8 cellular contexts compared by ENCODE assay signal in genomic region chr19:45670670-45671453, GRCh38. TPM values are rescaled to one million over a fixed set of nuclear protein-coding genes. Genes with fewer than 3 reads are reported as not detected.
DNase-seq lines count a peak whose midpoint lies in the region; ATAC-seq and TF ChIP-seq lines count a peak whose summit lies in the region.

No MANE protein-coding gene starts in this region.

- ATAC-seq in GM21528 (IDR thresholded peaks at IDR 0.05; ENCODE audit: low FRiP score, unreplicated experiment) (peak; percentile 41), memory B cell (ENCODE audit: low read depth) (peak; percentile 56)

- H3K4me3 Mint-ChIP-seq in endodermal cell (peak overlapping the region; percentile 55), memory B cell (no peak overlapping the region)

- H3K27ac ChIP-seq in endodermal cell (ENCODE audit: low read depth, low read length): no peak overlapping the region

- H3K27me3 ChIP-seq in endodermal cell (ENCODE audit: control insufficient read depth, insufficient read depth, low read length, poor library complexity, severe bottlenecking): no peaks in the 10 kb centered on the region

- DNase-seq in D341Med (ENCODE audit: low spot score) (peak; percentile 94), NCI-H1048 (lab: John Stamatoyannopoulos, UW) (peak; percentile 58), endodermal cell (peak; percentile 99), memory B cell (ENCODE audit: low spot score in 2 of 2) (peak; percentile 50 to 62), AML-193 (lab: John Stamatoyannopoulos, UW) (no peak)
- DNase-seq in activated CD4-positive, alpha-beta T cell treated with anti-CD3 and anti-CD28 coated beads, Interleukin-2, amount 50 U/mL, for 1 hour: peak; percentile 51
- DNase-seq in stimulated activated naive CD4-positive, alpha-beta T cell treated with Interleukin-2 at 50 U/mL for 16 hours (lab: John Stamatoyannopoulos, UW): peak; percentile 36

- TF ChIP-seq CTCF in endodermal cell (conservative IDR thresholded peaks at IDR 0.05): no peak

- peaks cover 11% of the 10 kb centered on the region for H3K4me1 Mint-ChIP-seq in endodermal cell
- H3K4me1 Mint-ChIP-seq in memory B cell: peaks cover 18% of the 10 kb centered on the region

- no peaks in the 10 kb centered on the region for H3K4me1 ChIP-seq in endodermal cell (ENCODE audit: control insufficient read depth, insufficient read depth, low read length)

- no peaks in the 10 kb centered on the region for H3K9me3 ChIP-seq in endodermal cell (ENCODE audit: control insufficient read depth, low read length)

- H3K9me3 Mint-ChIP-seq in endodermal cell: no peaks in the 10 kb centered on the region
- no peaks in the 10 kb centered on the region for H3K9me3 Mint-ChIP-seq in memory B cell

- H3K27me3 Mint-ChIP-seq in endodermal cell (ENCODE audit: insufficient read depth) (peaks cover 62% of the 10 kb centered on the region), memory B cell (peaks cover 19% of the 10 kb centered on the region)

- peak overlapping the region; percentile 82 for H3K4me3 ChIP-seq in endodermal cell (ENCODE audit: low read length)

- H3K36me3 ChIP-seq in endodermal cell (ENCODE audit: control insufficient read depth, insufficient read depth, low read length): no peaks in the 10 kb centered on the region

- peak overlapping the region; percentile 82 for H3K27ac Mint-ChIP-seq in endodermal cell
- H3K27ac Mint-ChIP-seq in memory B cell: no peak overlapping the region

- H3K36me3 Mint-ChIP-seq in endodermal cell (ENCODE audit: low read depth) (no peaks in the 10 kb centered on the region), memory B cell (peaks cover 1% of the 10 kb centered on the region)

- peak overlapping the region; percentile 20 for H3K9ac ChIP-seq in endodermal cell (ENCODE audit: extremely low read depth, low read length, poor library complexity, severe bottlenecking)

- WGBS in endodermal cell (ENCODE audit: insufficient coverage in 1 of 2, insufficient read length in 1 of 2), 2 experiments: 23 to 63% methylated on average over 9 to 42 of the region's 42 CpGs

RNA-seq across cellular contexts. Expression of gene GIPR, which starts 2.8 kb away (rescaled TPM):
- 10 to 100 TPM; 10.8 to 14.6 TPM for total RNA-seq in endodermal cell
- 3.5 TPM for polyA plus RNA-seq in endodermal cell (2013, experiment 1 of 2)
- polyA plus RNA-seq in endodermal cell (2013, experiment 2 of 2): 3.0 TPM

RNA-seq across cellular contexts. Expression of gene SNRPD2, which starts 20.9 kb away (rescaled TPM):
- 100 to 1,000 TPM; 644 to 654 TPM for total RNA-seq in endodermal cell
- 524 TPM for polyA plus RNA-seq in endodermal cell (2013, experiment 1 of 2)
- polyA plus RNA-seq in endodermal cell (2013, experiment 2 of 2): 537 TPM

RNA-seq across cellular contexts. Expression of gene QPCTL, which starts 21.6 kb away (rescaled TPM):
- total RNA-seq in endodermal cell: 10 to 100 TPM; 11.0 to 15.9 TPM
- polyA plus RNA-seq in endodermal cell (2013, experiment 1 of 2): 14.8 TPM
- 14.4 TPM for polyA plus RNA-seq in endodermal cell (2013, experiment 2 of 2)

RNA-seq across cellular contexts. Expression of gene EML2, which starts 31.7 kb away (rescaled TPM):
- 10 to 100 TPM; 42.9 to 79.3 TPM for total RNA-seq in endodermal cell
- 25.9 TPM for polyA plus RNA-seq in endodermal cell (2013, experiment 1 of 2)
- polyA plus RNA-seq in endodermal cell (2013, experiment 2 of 2): 26.3 TPM

RNA-seq across cellular contexts. Expression of gene FBXO46, which starts 59.8 kb away (rescaled TPM):
- total RNA-seq in endodermal cell: 10 to 100 TPM; 36.5 to 42.8 TPM
- polyA plus RNA-seq in endodermal cell (2013, experiment 1 of 2): 17.2 TPM
- polyA plus RNA-seq in endodermal cell (2013, experiment 2 of 2): 15.6 TPM

Comparison
In these comparisons a context has a peak if more than half of its experiments do, and no peak if none do; other contexts are left out.
1. DNase-seq: peak in D341Med (single experiment), NCI-H1048 (single experiment), activated CD4-positive, alpha-beta T cell treated with anti-CD3 and anti-CD28 coated beads, Interleukin-2, amount 50 U/mL, for 1 hour (single experiment), endodermal cell (single experiment), memory B cell (2 of 2) and stimulated activated naive CD4-positive, alpha-beta T cell treated with Interleukin-2 at 50 U/mL for 16 hours (single experiment); none in AML-193 (0 of 2).